ENCODE assay signal across 13 cellular contexts in the genomic region with DNA sequence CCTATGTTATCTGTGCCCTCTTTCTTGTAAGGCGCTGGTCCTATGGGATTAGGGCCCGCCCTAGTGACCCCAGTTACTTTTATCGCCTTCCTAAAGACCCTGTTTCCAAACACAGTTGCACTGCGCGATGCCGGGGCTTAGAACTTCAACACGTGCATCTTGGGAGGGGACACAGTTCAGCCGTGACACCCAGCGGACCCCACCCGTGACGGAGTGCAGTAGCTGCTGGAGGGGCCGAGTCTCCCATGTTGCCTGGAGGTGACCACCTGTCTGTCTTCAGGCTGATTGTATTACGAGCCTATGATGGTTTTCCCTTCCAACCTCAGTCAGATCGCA. TPM values are rescaled to one million over a fixed set of nuclear protein-coding genes. Genes with fewer than 3 reads are reported as not detected.
A peak's percentile ranks its signal among the peaks of the same experiment; 100 is the strongest.
DNase-seq lines count a peak whose midpoint lies in the region; ATAC-seq and TF ChIP-seq lines count a peak whose summit lies in the region.
"Had no signal": no experiment of that assay in that cellular context is flagged by ENCODE, and none has a peak within 500 bp of the region (broad histone marks: within the 10 kb centered on the region; RNA-seq: fewer than 3 reads in every experiment).

No MANE protein-coding gene starts in this region.

- H3K9ac ChIP-seq in duodenal mucosa (ENCODE audit: low read depth in 1 of 2, low read length in 2 of 2) (no peak overlapping the region), subcutaneous abdominal adipose tissue (ENCODE audit: low read length in 5 of 5) (peak overlapping the region in 1 of 5 donors; percentile 37)

- no peak overlapping the region for H3K4me3 ChIP-seq in Peyer's patch
- H3K4me3 ChIP-seq in duodenal mucosa (ENCODE audit: low read depth in 1 of 2, low read length in 2 of 2), result no peak overlapping the region
- peak overlapping the region in 4 of 5 donors; percentile 31 to 61 (median 48) for H3K4me3 ChIP-seq in subcutaneous abdominal adipose tissue (ENCODE audit: low read depth in 1 of 5, low read length in 5 of 5)
- no peak overlapping the region for H3K4me3 ChIP-seq in aorta (ENCODE audit: low read length in 2 of 2)

- no peaks in the 10 kb centered on the region for H3K27me3 Mint-ChIP-seq in mesothelial cell of epicardium (ENCODE audit: low read depth)
- H3K27me3 Mint-ChIP-seq: CD4-positive, alpha-beta T cell had no signal

- TF ChIP-seq POLR2A in Peyer's patch (IDR thresholded peaks at IDR 0.05), result no peak

- no peaks in the 10 kb centered on the region for H3K27me3 ChIP-seq in Peyer's patch
- H3K27me3 ChIP-seq in duodenal mucosa (ENCODE audit: control insufficient read depth in 1 of 2, insufficient read depth in 2 of 2, low read length in 2 of 2), result no peaks in the 10 kb centered on the region
- peaks cover 3 to 15% (median 7%) of the 10 kb centered on the region in 5 donors for H3K27me3 ChIP-seq in subcutaneous abdominal adipose tissue (ENCODE audit: control insufficient read depth in 5 of 5, insufficient read depth in 4 of 5, low read length in 5 of 5)
- no peaks in the 10 kb centered on the region for H3K27me3 ChIP-seq in aorta (ENCODE audit: control insufficient read depth in 1 of 2, insufficient read depth in 2 of 2, low read length in 1 of 2)

- ATAC-seq in aorta (ENCODE audit: low FRiP score) (no peak), HG03520 (IDR thresholded peaks at IDR 0.05; ENCODE audit: unreplicated experiment) (no peak), HG03280 (IDR thresholded peaks at IDR 0.05; ENCODE audit: unreplicated experiment) (no peak)

- H3K36me3 ChIP-seq in Peyer's patch (no peaks in the 10 kb centered on the region), duodenal mucosa (ENCODE audit: control insufficient read depth in 1 of 2, insufficient read depth in 2 of 2, low read length in 2 of 2) (no peaks in the 10 kb centered on the region), subcutaneous abdominal adipose tissue (ENCODE audit: control insufficient read depth in 5 of 5, insufficient read depth in 5 of 5, low read length in 5 of 5) (peaks cover 0 to 3% (median 0%) of the 10 kb centered on the region in 5 donors), aorta (ENCODE audit: control insufficient read depth in 1 of 2, insufficient read depth in 2 of 2, low read length in 1 of 2) (no peaks in the 10 kb centered on the region)

- peaks cover 55% of the 10 kb centered on the region for H3K4me1 Mint-ChIP-seq in mesothelial cell of epicardium

- no peaks in the 10 kb centered on the region for H3K36me3 Mint-ChIP-seq in mesothelial cell of epicardium

- no peaks in the 10 kb centered on the region for H3K9me3 Mint-ChIP-seq in mesothelial cell of epicardium
- H3K9me3 Mint-ChIP-seq: activated naive CD4-positive, alpha-beta T cell treated with anti-CD3 and anti-CD28 coated beads for 36 hours; CD4-positive, alpha-beta T cell had no signal

- H3K27ac Mint-ChIP-seq in mesothelial cell of epicardium, result peak overlapping the region; percentile 98
- H3K27ac Mint-ChIP-seq: activated naive CD4-positive, alpha-beta T cell treated with anti-CD3 and anti-CD28 coated beads for 36 hours; CD4-positive, alpha-beta T cell had no signal

- DNase-seq in Peyer's patch (no peak), mesothelial cell of epicardium (ENCODE audit: low spot score in 2 of 2, unreplicated experiment in 2 of 2) (no peak), aorta (no peak)
- no peak for DNase-seq in activated CD4-positive, alpha-beta T cell treated with anti-CD3 and anti-CD28 coated beads, Interleukin-2, amount 50 U/mL, for 48 hours
- DNase-seq: activated CD4-positive, alpha-beta T cell treated with anti-CD3 and anti-CD28 coated beads, Interleukin-2, amount 50 U/mL, for 4 hours; activated naive CD4-positive, alpha-beta T cell treated with anti-CD3 and anti-CD28 coated beads for 36 hours; CD4-positive, alpha-beta T cell; NCI-H1105; T-helper 1 cell had no signal

- H3K4me3 Mint-ChIP-seq in mesothelial cell of epicardium, result peak overlapping the region; percentile 16
- H3K4me3 Mint-ChIP-seq: activated naive CD4-positive, alpha-beta T cell treated with anti-CD3 and anti-CD28 coated beads for 36 hours; CD4-positive, alpha-beta T cell had no signal

- H3K27ac ChIP-seq in Peyer's patch (peak overlapping the region; percentile 10 to 48 (median 34)), duodenal mucosa (ENCODE audit: low read depth, low read length) (peak overlapping the region; percentile 75), subcutaneous abdominal adipose tissue (ENCODE audit: low read depth, low read length) (peak overlapping the region; percentile 57), aorta (ENCODE audit: low read depth in 1 of 2, low read length in 2 of 2) (no peak overlapping the region)

- 87% methylated on average over 14 of the region's 14 CpGs for WGBS in aorta, 2 donors

- peaks cover 0 to 61% (median 7%) of the 10 kb centered on the region in 4 donors for H3K4me1 ChIP-seq in Peyer's patch
- H3K4me1 ChIP-seq in duodenal mucosa (ENCODE audit: control insufficient read depth in 1 of 2, insufficient read depth in 2 of 2, low read length in 2 of 2), result peaks cover 17 to 26% of the 10 kb centered on the region in 2 donors
- peaks cover 5 to 86% (median 62%) of the 10 kb centered on the region in 5 donors for H3K4me1 ChIP-seq in subcutaneous abdominal adipose tissue (ENCODE audit: control insufficient read depth in 5 of 5, insufficient read depth in 5 of 5, low read length in 5 of 5)
- no peaks in the 10 kb centered on the region for H3K4me1 ChIP-seq in aorta (ENCODE audit: control insufficient read depth in 1 of 2, insufficient read depth in 2 of 2, low read length in 2 of 2)

- no peaks in the 10 kb centered on the region for H3K9me3 ChIP-seq in Peyer's patch
- H3K9me3 ChIP-seq in duodenal mucosa (ENCODE audit: control insufficient read depth in 1 of 2, low read length in 2 of 2), result no peaks in the 10 kb centered on the region
- H3K9me3 ChIP-seq in subcutaneous abdominal adipose tissue (ENCODE audit: control insufficient read depth in 5 of 5, low read length in 5 of 5), result no peaks in the 10 kb centered on the region
- H3K9me3 ChIP-seq in aorta (ENCODE audit: control insufficient read depth, low read length), result no peaks in the 10 kb centered on the region

- no peak for TF ChIP-seq CTCF in Peyer's patch (IDR thresholded peaks at IDR 0.05)
- no peak for TF ChIP-seq CTCF in mesothelial cell of epicardium (IDR thresholded peaks at IDR 0.05; ENCODE audit: unreplicated experiment)

- intact Hi-C loops in aorta (cut with DNase I), result no loop called here

RNA-seq across cellular contexts. Expression of a gene that starts 9.4 kb away (rescaled TPM):
- total RNA-seq in Peyer's patch (10 to 100 TPM; 10.2 to 61.9 (median 17.6) TPM), mesothelial cell of epicardium (46.5 to 48.9 TPM (median 47.6 TPM) in 3 replicates), aorta (10 to 100 TPM; 19.2 to 23.7 TPM)
- polyA plus RNA-seq in aorta, result 1 to 10 TPM; 1.7 to 9.5 TPM

RNA-seq across cellular contexts. Expression of a gene that starts 52.8 kb away (rescaled TPM):
- 10 to 100 TPM; 29.9 to 57.8 (median 37.1) TPM for total RNA-seq in Peyer's patch
- total RNA-seq in mesothelial cell of epicardium, result 23.1 to 26.9 TPM (median 26.5 TPM) in 3 replicates
- total RNA-seq in aorta, result 10 to 100 TPM; 22.9 to 30.9 TPM
- 10 to 100 TPM; 15.9 to 30.8 TPM for polyA plus RNA-seq in aorta

Comparison
In these comparisons a context has a peak if more than half of its experiments do, and no peak if none do; other contexts are left out.
1. H3K27ac ChIP-seq: peak in Peyer's patch (4 of 4), duodenal mucosa (single experiment) and subcutaneous abdominal adipose tissue (single experiment); none in aorta (0 of 2).
2. H3K4me3 ChIP-seq: peak in subcutaneous abdominal adipose tissue (4 of 5); none in Peyer's patch (0 of 4), duodenal mucosa (0 of 2) and aorta (0 of 2).